In the genomic region with DNA sequence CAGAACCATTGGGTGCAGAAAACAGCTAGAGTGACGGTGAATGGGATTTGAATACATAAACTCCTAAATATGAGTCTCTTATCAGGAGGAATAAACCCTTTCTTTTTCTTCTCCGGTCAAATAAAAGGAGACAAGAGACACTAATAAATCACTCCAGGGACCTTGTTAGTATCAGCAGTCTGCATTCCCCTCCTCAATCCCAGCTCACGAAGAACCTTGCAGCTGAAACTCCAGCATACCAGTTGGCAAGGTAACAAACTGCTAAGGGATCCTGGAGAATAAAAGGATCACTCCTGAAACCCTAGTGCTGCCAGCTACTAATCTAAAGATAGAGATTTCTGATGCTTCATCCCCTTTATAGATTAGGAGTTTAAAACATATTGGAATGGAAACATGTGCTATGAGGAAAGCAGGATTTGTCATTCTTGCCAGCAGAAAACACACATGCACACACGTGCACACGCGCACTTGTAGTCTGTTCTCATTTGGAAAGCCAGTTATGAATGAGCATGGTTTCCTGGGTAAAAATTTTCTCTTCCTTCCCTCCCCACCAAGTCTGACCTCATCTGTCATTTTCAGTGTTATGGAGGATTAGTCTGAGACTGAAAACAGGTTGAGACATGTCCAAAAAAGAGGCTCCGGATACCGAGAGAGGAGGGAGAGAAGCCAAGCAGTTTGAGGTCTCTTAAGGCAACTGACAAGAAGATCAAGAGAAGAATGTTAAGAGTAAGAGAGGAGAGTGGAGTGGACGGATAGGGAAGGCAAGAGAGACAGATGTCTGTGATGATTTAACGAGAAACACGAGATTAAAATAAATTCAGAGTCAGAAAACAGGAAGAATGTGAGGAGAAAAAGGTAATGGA, we compare ENCODE assay signal across 9 cellular contexts. TPM values are rescaled to one million over a fixed set of nuclear protein-coding genes. Genes with fewer than 3 reads are reported as not detected.
DNase-seq lines count a peak whose midpoint lies in the region; ATAC-seq and TF ChIP-seq lines count a peak whose summit lies in the region.
"Had no signal": no experiment of that assay in that cellular context is flagged by ENCODE, and none has a peak within 500 bp of the region (broad histone marks: within the 10 kb centered on the region; RNA-seq: fewer than 3 reads in every experiment).

No MANE protein-coding gene starts in this region.

- no peaks in the 10 kb centered on the region for H3K27me3 ChIP-seq in WERI-Rb-1 (ENCODE audit: insufficient read depth, low read depth, severe bottlenecking)
- H3K27me3 ChIP-seq in heart right ventricle: no peaks in the 10 kb centered on the region

- no peak overlapping the region for H3K4me3 ChIP-seq in WERI-Rb-1 (ENCODE audit: low read depth, low read length)
- H3K4me3 ChIP-seq in heart right ventricle: no peak overlapping the region

- in situ Hi-C loops in GM13976 (cut with MboI; ENCODE audit: low sequenced_read_pairs, unreplicated experiment): no loop called here

- H3K9me3 ChIP-seq in WERI-Rb-1 (ENCODE audit: severe bottlenecking): no peaks in the 10 kb centered on the region
- no peaks in the 10 kb centered on the region for H3K9me3 ChIP-seq in heart right ventricle

- WGBS in heart right ventricle, 2 donors: 38 to 45% methylated on average over 11 of the region's 11 CpGs

- H3K4me1 ChIP-seq in heart right ventricle: peaks cover 3 to 89% (median 65%) of the 10 kb centered on the region in 9 donors

- DNase-seq in GM13976 (ENCODE audit: low spot score) (peak; percentile 61), WERI-Rb-1 (peak; percentile 25), inferior parietal cortex (ENCODE audit: extremely low spot score) (peak; percentile 31), NCI-H1048 (lab: John Stamatoyannopoulos, UW) (no peak), cerebellar cortex (ENCODE audit: low spot score) (no peak), heart right ventricle (no peak)

- TF ChIP-seq CTCF in GM13976 (IDR thresholded peaks at IDR 0.05; ENCODE audit: borderline replicate concordance, control extremely low read depth, extremely low read depth, insufficient read depth, missing control alignments): no peak
- no peak for TF ChIP-seq CTCF in WERI-Rb-1 (IDR thresholded peaks at IDR 0.05; ENCODE audit: low read depth, low read length)
- no peak for TF ChIP-seq CTCF in heart right ventricle (IDR thresholded peaks at IDR 0.05)

- peak; percentile 46 for ATAC-seq in GM21390 (IDR thresholded peaks at IDR 0.05; ENCODE audit: unreplicated experiment)
- ATAC-seq in HG03565 (IDR thresholded peaks at IDR 0.05; ENCODE audit: unreplicated experiment): peak; percentile 71
- no peak for ATAC-seq in heart right ventricle

- no peaks in the 10 kb centered on the region for H3K36me3 ChIP-seq in WERI-Rb-1
- H3K36me3 ChIP-seq in heart right ventricle: no peaks in the 10 kb centered on the region

- intact Hi-C loops in heart right ventricle (cut with DNase I): loop anchor here in 1 of 10 donors (5.0 kb wide), 1 partner anchor 38 kb away; no protein-coding TSS in a partner anchor

- H3K27ac ChIP-seq in WERI-Rb-1: peak overlapping the region; percentile 64
- peak overlapping the region in 3 of 10 donors; percentile 10 to 31 (median 31) for H3K27ac ChIP-seq in heart right ventricle
- H3K27ac ChIP-seq: VCaP had no signal

RNA-seq across cellular contexts. Expression of a gene that starts 10.9 kb away (rescaled TPM):
- 10 to 100 TPM; 10.7 to 87.5 (median 18.7) TPM for total RNA-seq in heart right ventricle
- polyA plus RNA-seq in heart right ventricle: 10 to 100 TPM; 16.3 to 21.7 TPM

Comparison
In these comparisons a context has a peak if more than half of its experiments do, and no peak if none do; other contexts are left out.
1. DNase-seq: peak in GM13976 (single experiment), WERI-Rb-1 (single experiment) and inferior parietal cortex (single experiment); none in NCI-H1048 (single experiment), cerebellar cortex (single experiment) and heart right ventricle (0 of 2).
2. ATAC-seq: peak in GM21390 (single experiment) and HG03565 (single experiment); none in heart right ventricle (0 of 8).